ENCODE assay signal across 22 cellular contexts in the genomic region with DNA sequence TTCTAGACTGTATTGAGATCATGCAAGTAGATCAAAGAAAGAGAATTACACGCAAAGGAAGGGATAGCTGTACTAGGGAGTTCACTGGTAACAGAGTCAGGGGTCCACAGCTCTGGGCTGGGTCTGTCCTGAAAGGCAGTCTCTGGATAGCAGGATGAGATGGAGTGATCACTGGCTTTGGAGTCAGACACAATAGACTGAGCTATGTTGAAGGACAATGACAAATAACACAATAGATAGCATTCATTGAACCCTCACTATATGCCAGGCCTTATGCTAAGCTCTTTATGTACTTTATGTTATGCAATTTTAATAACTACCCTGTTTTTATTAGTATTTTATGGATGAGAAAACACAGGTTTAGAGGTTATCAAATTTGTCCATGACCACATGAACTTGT.
"Had no signal": no experiment of that assay in that cellular context is flagged by ENCODE, and none has a peak within 500 bp of the region (broad histone marks: within the 10 kb centered on the region; RNA-seq: fewer than 3 reads in every experiment).

No MANE protein-coding gene starts in this region.

- DNase-seq: IMR-90, Karpas-422, KG1, MG63, NCI-H1092, NCI-H1105 treated with DMSO at 0.1 percent for 48 hours, NCI-H1417 treated with DMSO at 0.1 percent for 48 hours, NCI-H146, NCI-H1694 treated with DMSO at 0.1 percent for 48 hours, NCI-H1930, NCI-H2081 treated with DMSO at 0.1 percent for 48 hours, NCI-H2171, NCI-H226, NCI-H446, NCI-H510A, NCI-H524 treated with DMSO at 0.1 percent for 48 hours, NCI-H69, NCI-H774, Right ventricle myocardium superior, RPMI8226, SIG-M5 had no signal

- ATAC-seq: HepG2 had no signal
